8 cellular contexts compared by ENCODE assay signal in genomic region chr20:37295595-37295994, GRCh38. TPM values are rescaled to one million over a fixed set of nuclear protein-coding genes. Genes with fewer than 3 reads are reported as not detected.
DNase-seq lines count a peak whose midpoint lies in the region; ATAC-seq and TF ChIP-seq lines count a peak whose summit lies in the region.

No MANE protein-coding gene starts in this region.

- H3K27ac Mint-ChIP-seq in MCF 10A (ENCODE audit: low read depth, unreplicated experiment) (peak overlapping the region; percentile 67), progenitor cell of endocrine pancreas (peak overlapping the region; percentile 87)

- TF ChIP-seq CTCF in MCF 10A (IDR thresholded peaks at IDR 0.05; ENCODE audit: unreplicated experiment) (no peak), progenitor cell of endocrine pancreas (IDR thresholded peaks at IDR 0.05; ENCODE audit: unreplicated experiment) (no peak)

- POLR2A ChIA-PET in MCF 10A (lab: Yijun Ruan, JAX) = interaction anchor here (0.5 to 12.4 kb wide), 14 partner anchors 8 to 231 kb away, joined by 3 to 184 read pairs (median 4); partner anchors contain the start of genes BLCAP and SRC

- intact Hi-C loops in MCF 10A (cut with micrococcal nuclease) = loop anchor here (2.0 kb wide), 1 partner anchor 51 kb away; the partner anchor contains the start of gene SRC

- no TSS peak for BruUV-seq in MCF 10A (replicated peaks; lab: Mats Ljungman, UMichigan)

- DNase-seq in DMS53 treated with DMSO at 0.1 percent for 48 hours (lab: John Stamatoyannopoulos, UW; ENCODE audit: unreplicated experiment) = peak; percentile 92
- DNase-seq in NCI-H2107 treated with DMSO at 0.1 percent for 48 hours (lab: John Stamatoyannopoulos, UW; ENCODE audit: unreplicated experiment) = peak; percentile 95
- peak; percentile 85 for DNase-seq in MCF 10A (ENCODE audit: unreplicated experiment)
- no peak for DNase-seq in progenitor cell of endocrine pancreas (ENCODE audit: low spot score, unreplicated experiment)
- no peak for DNase-seq in ecto neural progenitor cell (ENCODE audit: low spot score)

- ATAC-seq in HG02938 (IDR thresholded peaks at IDR 0.05; ENCODE audit: unreplicated experiment) = no peak
- no peak for ATAC-seq in HG02870 (IDR thresholded peaks at IDR 0.05; ENCODE audit: unreplicated experiment)
- ATAC-seq in GM21786 (IDR thresholded peaks at IDR 0.05; ENCODE audit: unreplicated experiment) = no peak

- H3K4me3 Mint-ChIP-seq in MCF 10A (ENCODE audit: unreplicated experiment) = peak overlapping the region; percentile 49
- no peak overlapping the region for H3K4me3 Mint-ChIP-seq in progenitor cell of endocrine pancreas (ENCODE audit: low read depth)

- CTCF ChIA-PET in MCF 10A (lab: Yijun Ruan, JAX) = interaction anchor here (0.5 to 1.7 kb wide), 4 partner anchors 9 to 239 kb away, joined by 3 to 7 read pairs (median 3); no protein-coding TSS in a partner anchor

- H3K36me3 Mint-ChIP-seq in MCF 10A (ENCODE audit: insufficient read depth, unreplicated experiment) (peaks cover 12% of the 10 kb centered on the region), progenitor cell of endocrine pancreas (ENCODE audit: insufficient read depth) (peaks cover 25% of the 10 kb centered on the region)

- H3K27me3 Mint-ChIP-seq in MCF 10A (ENCODE audit: insufficient read depth, unreplicated experiment) (no peaks in the 10 kb centered on the region), progenitor cell of endocrine pancreas (no peaks in the 10 kb centered on the region)

- H3K9me3 Mint-ChIP-seq in MCF 10A (ENCODE audit: unreplicated experiment) (peaks cover 6% of the 10 kb centered on the region), progenitor cell of endocrine pancreas (ENCODE audit: low read depth) (peaks cover 7% of the 10 kb centered on the region)

- H3K4me1 Mint-ChIP-seq in MCF 10A (ENCODE audit: insufficient read depth, unreplicated experiment) = peaks cover 59% of the 10 kb centered on the region
- peaks cover 11% of the 10 kb centered on the region for H3K4me1 Mint-ChIP-seq in progenitor cell of endocrine pancreas (ENCODE audit: low read depth)

RNA-seq across cellular contexts. Expression of gene MANBAL, which starts 6.1 kb away (rescaled TPM):
- total RNA-seq in MCF 10A (2022) = 46.0 and 56.5 TPM in 2 replicates
- 39.4 and 41.2 TPM in 2 replicates for total RNA-seq in progenitor cell of endocrine pancreas

RNA-seq across cellular contexts. Expression of gene GHRH, which starts 34.0 kb away (rescaled TPM):
- total RNA-seq in MCF 10A (2022) (not detected in 2 replicates), progenitor cell of endocrine pancreas (0.75 TPM in 1 of 2 replicates, not detected in the other)

RNA-seq across cellular contexts. Expression of gene SRC, which starts 50.3 kb away (rescaled TPM):
- total RNA-seq in MCF 10A (2022) (28.1 and 29.5 TPM in 2 replicates), progenitor cell of endocrine pancreas (126 and 128 TPM in 2 replicates)

Comparison
In these comparisons a context has a peak if more than half of its experiments do, and no peak if none do; other contexts are left out.
1. DNase-seq: peak in DMS53 treated with DMSO at 0.1 percent for 48 hours (single experiment), NCI-H2107 treated with DMSO at 0.1 percent for 48 hours (single experiment) and MCF 10A (single experiment); none in progenitor cell of endocrine pancreas (single experiment) and ecto neural progenitor cell (single experiment).